ENCODE assay signal across 8 cellular contexts in genomic region chr17:47204722-47205418, GRCh38. TPM values are rescaled to one million over a fixed set of nuclear protein-coding genes. Genes with fewer than 3 reads are reported as not detected.
DNase-seq lines count a peak whose midpoint lies in the region; ATAC-seq and TF ChIP-seq lines count a peak whose summit lies in the region.

No MANE protein-coding gene starts in this region.

- no peaks in the 10 kb centered on the region for H3K36me3 ChIP-seq in BLaER1

- H3K27me3 ChIP-seq in BLaER1 = no peaks in the 10 kb centered on the region

- peak overlapping the region; percentile 72 for H3K9ac ChIP-seq in BLaER1

- peak overlapping the region; percentile 56 for H3K4me3 ChIP-seq in BLaER1
- H3K4me3 ChIP-seq in fibroblast of villous mesenchyme (ENCODE audit: low read depth, low read length) = no peak overlapping the region

- peak overlapping the region; percentile 87 for H3K27ac ChIP-seq in BLaER1

- DNase-seq in HS-27A (ENCODE audit: low read depth) (peak; percentile 48), fibroblast of villous mesenchyme (ENCODE audit: low read depth) (peak; percentile 43), pons (ENCODE audit: low spot score) (peak; percentile 81), NCI-H748 (lab: John Stamatoyannopoulos, UW; ENCODE audit: unreplicated experiment) (no peak), HT-29 (ENCODE audit: low spot score) (no peak)
- peak; percentile 17 for DNase-seq in activated CD4-positive, alpha-beta T cell treated with anti-CD3 and anti-CD28 coated beads, Interleukin-2, amount 50 U/mL, for 1 hour

- H3K4me1 ChIP-seq in BLaER1 = peaks cover 86% of the 10 kb centered on the region

- TF ChIP-seq CTCF in fibroblast of villous mesenchyme (IDR thresholded peaks at IDR 0.05; ENCODE audit: insufficient read depth, low read depth, low read length) = no peak

- H3K9me3 ChIP-seq in BLaER1 = peaks cover 4% of the 10 kb centered on the region

- ATAC-seq in GM19035 (IDR thresholded peaks at IDR 0.05; ENCODE audit: unreplicated experiment) = peak; percentile 48

- H3K4me2 ChIP-seq in BLaER1 = peak overlapping the region; percentile 91

- no peaks in the 10 kb centered on the region for H4K20me1 ChIP-seq in BLaER1

RNA-seq across cellular contexts. Expression of gene MYL4, which starts 4.3 kb away (rescaled TPM):
- total RNA-seq in fibroblast of villous mesenchyme = not detected in 2 replicates
- total RNA-seq in HT-29 (2014; rRNA removed; shearing (Covaris generic)) = not detected in 2 replicates

RNA-seq across cellular contexts. Expression of gene CDC27, which starts 15.8 kb away (rescaled TPM):
- total RNA-seq in fibroblast of villous mesenchyme = 95.0 and 130 TPM in 2 replicates
- total RNA-seq in HT-29 (2014; rRNA removed; shearing (Covaris generic)) = 36.1 and 43.2 TPM in 2 replicates

RNA-seq across cellular contexts. Expression of gene ITGB3, which starts 48.8 kb away (rescaled TPM):
- 79.9 and 95.0 TPM in 2 replicates for total RNA-seq in fibroblast of villous mesenchyme
- total RNA-seq in HT-29 (2014; rRNA removed; shearing (Covaris generic)) = not detected in 2 replicates

Comparison
In these comparisons a context has a peak if more than half of its experiments do, and no peak if none do; other contexts are left out.
1. DNase-seq: peak in HS-27A (single experiment), activated CD4-positive, alpha-beta T cell treated with anti-CD3 and anti-CD28 coated beads, Interleukin-2, amount 50 U/mL, for 1 hour (single experiment), fibroblast of villous mesenchyme (single experiment) and pons (single experiment); none in NCI-H748 (single experiment) and HT-29 (single experiment).
2. RNA of gene ITGB3, which starts 48.8 kb away (total RNA-seq): 79.9 to 95.0 TPM in fibroblast of villous mesenchyme; not detected in HT-29; every median in the first group is over 10 times any median in the second.